In the genomic region with DNA sequence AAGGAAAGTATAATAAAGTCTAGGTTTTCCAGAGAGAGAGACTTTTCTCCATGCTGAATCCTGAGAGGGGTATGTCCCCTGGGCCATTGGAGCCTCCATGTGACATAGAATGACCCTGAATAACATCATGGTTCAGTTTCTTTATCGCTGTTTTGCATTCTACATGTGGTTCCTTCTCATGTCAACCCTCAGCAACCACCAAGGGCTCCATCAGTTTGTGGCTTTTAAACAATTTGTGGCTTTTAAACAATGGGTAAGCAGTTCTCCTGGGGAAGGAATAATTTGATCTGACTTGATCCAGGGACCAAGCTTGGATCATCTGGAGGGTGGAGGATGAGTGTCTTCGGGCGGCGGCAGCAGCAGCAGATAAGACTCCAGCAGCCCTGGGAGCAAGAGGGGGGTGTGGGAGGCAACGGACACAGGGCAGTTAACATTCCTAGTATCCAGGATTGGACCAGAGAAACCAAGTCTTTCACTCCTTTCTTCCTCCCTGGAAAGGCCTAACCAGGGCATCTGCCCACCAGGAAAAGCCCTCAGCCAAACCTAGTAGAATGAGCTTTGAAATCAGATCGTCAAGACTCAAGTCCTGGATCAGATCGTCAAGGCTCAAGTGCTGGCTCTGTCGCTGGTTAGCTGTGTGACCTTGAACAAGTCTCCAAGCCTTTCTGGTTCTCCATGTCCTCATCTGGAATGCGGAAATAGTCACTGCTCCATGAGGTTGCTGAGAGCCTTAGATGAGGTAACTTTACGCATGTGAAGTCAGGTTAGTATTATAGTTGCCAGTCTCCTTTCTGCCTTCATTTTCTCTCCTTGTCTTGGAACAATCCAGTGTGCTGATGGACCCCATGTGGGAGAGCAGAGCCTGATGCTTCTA, we compare ENCODE assay signal across 1 cellular context.
TF ChIP-seq lines count a peak whose summit lies in the region.

No MANE protein-coding gene starts in this region.

TF ChIP-seq in K562, 482 proteins besides CTCF, POLR2A, EP300 and RAD21 (continued from another document):
- TF ChIP-seq RBM25 (IDR thresholded peaks at IDR 0.05; ENCODE audit: low read depth, low read length, severe bottlenecking), result peak; percentile 33
- no peak for TF ChIP-seq PYGO2 (tag; IDR thresholded peaks at IDR 0.05)
- TF ChIP-seq IFI16 (CRISPR knock-in tag; IDR thresholded peaks at IDR 0.05), result no peak
- no peak for TF ChIP-seq ZNF766 (CRISPR knock-in tag; conservative IDR thresholded peaks at IDR 0.05)
- no peak for TF ChIP-seq SIN3B (IDR thresholded peaks at IDR 0.05; ENCODE audit: low read depth)
TF ChIP-seq in K562: peak in this region for 17.
